ENCODE assay signal across 6 cellular contexts in genomic region chr18:51582551-51582950, GRCh38.
"Had no signal": no experiment of that assay in that cellular context is flagged by ENCODE, and none has a peak within 500 bp of the region (broad histone marks: within the 10 kb centered on the region; RNA-seq: fewer than 3 reads in every experiment).

No MANE protein-coding gene starts in this region.

- H3K27ac ChIP-seq: GM23248 had no signal

- H3K4me3 ChIP-seq: GM23248 had no signal

- H3K36me3 Mint-ChIP-seq: IgD-negative memory B cell had no signal

- H2AFZ ChIP-seq: GM23248 had no signal

- H3K9ac ChIP-seq: GM23248 had no signal

- DNase-seq: GM23248, GOT3, H7, HCEC 1CT, KBM-7 had no signal

- H3K4me3 Mint-ChIP-seq: IgD-negative memory B cell had no signal

- H3K4me1 Mint-ChIP-seq: IgD-negative memory B cell had no signal

- H3K27ac Mint-ChIP-seq: IgD-negative memory B cell had no signal
